Comparison of ENCODE assay signal across 8 cellular contexts in genomic region chr2:42361728-42362298, GRCh38. TPM values are rescaled to one million over a fixed set of nuclear protein-coding genes. Genes with fewer than 3 reads are reported as not detected.
DNase-seq lines count a peak whose midpoint lies in the region; ATAC-seq, FAIRE-seq and TF ChIP-seq lines count a peak whose summit lies in the region.

No MANE protein-coding gene starts in this region.

- BruUV-seq in Panc1 (replicated peaks; lab: Mats Ljungman, UMichigan) = no TSS peak

- ATAC-seq in Panc1 = no peak; the same call in 1 of the 2 replicates

- TF ChIP-seq POLR2A in GM12891 (IDR thresholded peaks at IDR 0.05; ENCODE audit: low read depth, low read length) = no peak
- peak in 1 of 4 donors; percentile 3 for TF ChIP-seq POLR2A in esophagus squamous epithelium (IDR thresholded peaks at IDR 0.05)
- TF ChIP-seq POLR2A in prostate gland (IDR thresholded peaks at IDR 0.05) = no peak

- peak; percentile 40 for TF ChIP-seq CTCF in Panc1 (IDR thresholded peaks at IDR 0.05)
- TF ChIP-seq CTCF in esophagus squamous epithelium (IDR thresholded peaks at IDR 0.05) = no peak
- no peak for TF ChIP-seq CTCF in prostate gland (IDR thresholded peaks at IDR 0.05)

- WGBS in esophagus squamous epithelium, 2 donors = 11 to 22% methylated on average over 6 of the region's 6 CpGs
- 21% methylated on average over 6 of the region's 6 CpGs for WGBS in prostate gland

- DNase-seq in GM12891 (ENCODE audit: insufficient read length, low spot score) (no peak), Panc1 (ENCODE audit: low read depth, low spot score) (no peak), esophagus squamous epithelium (lab: John Stamatoyannopoulos, UW) (no peak), prostate gland (ENCODE audit: low spot score) (no peak), AG08395 (ENCODE audit: low spot score) (no peak), NCI-H2171 treated with DMSO at 0.1 percent for 48 hours (lab: John Stamatoyannopoulos, UW) (no peak), cortex of kidney (lab: John Stamatoyannopoulos, UW) (no peak), COLO829 (ENCODE audit: low spot score) (no peak)

- no peaks in the 10 kb centered on the region for H3K9me3 ChIP-seq in Panc1 (ENCODE audit: control insufficient read depth, insufficient read depth, low read depth, low read length)
- no peaks in the 10 kb centered on the region for H3K9me3 ChIP-seq in esophagus squamous epithelium
- no peaks in the 10 kb centered on the region for H3K9me3 ChIP-seq in prostate gland

- H3K36me3 ChIP-seq in Panc1 (ENCODE audit: control insufficient read depth, insufficient read depth, low read length) (peaks cover 6% of the 10 kb centered on the region; the same call in 1 of the 2 replicates), esophagus squamous epithelium (no peaks in the 10 kb centered on the region), prostate gland (no peaks in the 10 kb centered on the region)

- intact Hi-C loops in Panc1 (cut with micrococcal nuclease; ENCODE audit: unreplicated experiment) = no loop called here
- intact Hi-C loops in esophagus squamous epithelium (cut with DNase I) = loop anchor here (10.0 kb wide), 1 partner anchor 267 kb away; no protein-coding TSS in a partner anchor
- intact Hi-C loops in prostate gland (cut with DNase I) = loop anchor here (10.0 kb wide), 1 partner anchor 267 kb away; no protein-coding TSS in a partner anchor

- H3K27me3 ChIP-seq in Panc1 (ENCODE audit: control insufficient read depth, insufficient read depth, low read length) (no peaks in the 10 kb centered on the region), esophagus squamous epithelium (no peaks in the 10 kb centered on the region), prostate gland (replicated peaks; ENCODE audit: insufficient read depth) (no peaks in the 10 kb centered on the region)

- H3K4me1 ChIP-seq in Panc1 (ENCODE audit: control insufficient read depth, insufficient read depth, low read length) (peaks cover 7% of the 10 kb centered on the region; the same call in 1 of the 2 replicates), esophagus squamous epithelium (peaks cover 14 to 44% (median 30%) of the 10 kb centered on the region in 3 donors), prostate gland (replicated peaks) (no peaks in the 10 kb centered on the region)

- H3K27ac ChIP-seq in Panc1 (ENCODE audit: low read length) (peak overlapping the region; percentile 82), esophagus squamous epithelium (peak overlapping the region; percentile 90 to 97 (median 96)), prostate gland (peak overlapping the region; percentile 92 to 95)

- POLR2A ChIA-PET in Panc1 (lab: Charles Lee) = interaction anchor here (0.6 kb wide), 1 partner anchor 16 kb away, joined by 3 read pairs; no protein-coding TSS in a partner anchor

- H3K4me3 ChIP-seq in Panc1 (ENCODE audit: low read depth in 2 of 2, low read length in 2 of 2) = peak overlapping the region; percentile 40 to 97
- peak overlapping the region; percentile 93 to 98 (median 94) for H3K4me3 ChIP-seq in esophagus squamous epithelium
- H3K4me3 ChIP-seq in prostate gland = peak overlapping the region; percentile 90 to 94

- CTCF ChIA-PET in Panc1 (lab: Charles Lee) = no interaction called here

- peak; percentile 64 for FAIRE-seq in GM12891 (lab: Jason Lieb, UNC)

- in situ Hi-C loops in Panc1 (cut with HindIII; ENCODE audit: low pct_unique_long_range_greater_than_20kb, low sequenced_read_pairs) = no loop called here

TF ChIP-seq in GM12891, 5 proteins besides CTCF, POLR2A, EP300 and RAD21:
- TF ChIP-seq PAX5 (IDR thresholded peaks at IDR 0.05; ENCODE audit: insufficient read depth, low read length, severe bottlenecking) = no peak
- no peak for TF ChIP-seq SPI1 (IDR thresholded peaks at IDR 0.05; ENCODE audit: low read depth, low read length)
- no peak for TF ChIP-seq POU2F2 (IDR thresholded peaks at IDR 0.05; ENCODE audit: low read depth, low read length)
- TF ChIP-seq POLR2AphosphoS5 (IDR thresholded peaks at IDR 0.05; ENCODE audit: low read depth, low read length) = no peak
- TF ChIP-seq TAF1 (IDR thresholded peaks at IDR 0.05; ENCODE audit: low read depth, low read length) = no peak

RNA-seq across cellular contexts. Expression of gene COX7A2L, which starts 0.8 kb away (rescaled TPM):
- polyA plus RNA-seq in GM12891 (2012; ENCODE audit: low read depth, missing spikeins) = 165 TPM
- total RNA-seq in Panc1 (2021; ENCODE audit: unreplicated experiment) (132 TPM), esophagus squamous epithelium (100 to 1,000 TPM in 2 of 4 donors, 10 to 100 TPM in 2; 51.3 to 152 (median 104) TPM), prostate gland (100 to 1,000 TPM; 167 to 170 TPM)
- polyA plus RNA-seq in Panc1 (2012; ENCODE audit: insufficient read length) = 125 TPM
